ENCODE assay signal across 8 cellular contexts in the genomic region with DNA sequence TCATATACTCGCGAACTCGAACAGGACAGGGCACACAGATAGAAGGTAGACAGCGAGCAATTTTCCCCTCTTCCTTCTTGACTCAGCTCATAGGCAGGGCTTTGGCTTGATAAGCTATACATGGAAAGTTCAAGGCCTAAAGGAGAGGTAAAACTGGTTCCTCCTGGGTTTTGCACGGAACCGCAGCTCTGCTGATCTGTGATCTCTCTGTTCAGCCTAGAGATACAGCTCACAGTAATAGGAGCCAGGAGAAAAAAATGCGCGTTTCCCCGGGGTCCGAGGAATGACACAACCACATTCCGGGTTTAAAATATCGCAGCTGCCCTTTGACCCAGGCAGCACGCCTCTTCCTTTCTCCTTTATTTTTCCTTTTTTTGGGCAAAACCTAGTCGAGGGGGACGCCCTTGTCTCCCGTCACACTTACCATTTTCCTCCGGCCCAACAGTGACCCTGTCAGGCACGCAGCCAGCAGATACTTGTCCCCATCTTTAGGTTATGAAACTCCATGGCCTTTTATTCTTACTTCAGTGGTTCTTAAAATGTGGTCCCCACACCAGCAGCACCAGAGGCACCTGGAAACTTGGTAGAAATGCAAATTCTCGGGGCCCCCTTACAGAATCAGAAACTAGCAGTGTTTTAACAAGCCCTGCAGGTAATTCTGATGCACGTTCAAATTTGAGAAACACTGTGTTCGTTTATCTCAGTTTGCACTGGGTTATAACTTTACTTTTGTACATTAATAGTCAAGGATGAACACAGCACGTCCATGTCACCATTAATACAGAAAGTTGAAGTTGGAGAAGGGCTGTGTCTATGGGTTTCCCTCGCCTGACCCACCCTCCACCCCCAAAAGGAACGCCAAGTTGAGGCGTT. TPM values are rescaled to one million over a fixed set of nuclear protein-coding genes. Genes with fewer than 3 reads are reported as not detected.
A peak's percentile ranks its signal among the peaks of the same experiment; 100 is the strongest.
DNase-seq lines count a peak whose midpoint lies in the region; ATAC-seq and TF ChIP-seq lines count a peak whose summit lies in the region.

No MANE protein-coding gene starts in this region.

- 2% methylated on average over 24 of the region's 25 CpGs for WGBS in HUES64

- H3K36me3 Mint-ChIP-seq in activated CD8-positive, alpha-beta T cell treated with anti-CD3 and anti-CD28 coated beads for 36 hours (ENCODE audit: low read depth): peaks cover 20% of the 10 kb centered on the region
- no peaks in the 10 kb centered on the region for H3K36me3 Mint-ChIP-seq in glutamatergic neuron (ENCODE audit: unreplicated experiment)

- peaks cover 1% of the 10 kb centered on the region for H3K27me3 Mint-ChIP-seq in activated CD8-positive, alpha-beta T cell treated with anti-CD3 and anti-CD28 coated beads for 36 hours
- H3K27me3 Mint-ChIP-seq in glutamatergic neuron (ENCODE audit: unreplicated experiment): peaks cover 24% of the 10 kb centered on the region

- no peak for ATAC-seq in activated CD8-positive, alpha-beta T cell treated with anti-CD3 and anti-CD28 coated beads for 36 hours
- no peak for ATAC-seq in HG02642 (IDR thresholded peaks at IDR 0.05; ENCODE audit: poor library complexity, unreplicated experiment)

- TF ChIP-seq CTCF in activated CD8-positive, alpha-beta T cell treated with anti-CD3 and anti-CD28 coated beads for 36 hours (IDR thresholded peaks at IDR 0.05): no peak
- no peak for TF ChIP-seq CTCF in glutamatergic neuron (IDR thresholded peaks at IDR 0.05; ENCODE audit: partially characterized antibody, unreplicated experiment)

- H3K9me3 ChIP-seq in HUES64 (ENCODE audit: insufficient read depth, low read depth, low read length): no peaks in the 10 kb centered on the region

- 0 out of 2 replicates have a peak, but pooled peaks cover 3% of the 10 kb centered on the region for H3K36me3 ChIP-seq in HUES64 (ENCODE audit: insufficient read depth, low read length)

- peak overlapping the region; percentile 99 for H3K4me3 ChIP-seq in HUES64 (ENCODE audit: low read length)

- intact Hi-C loops in activated CD8-positive, alpha-beta T cell treated with anti-CD3 and anti-CD28 coated beads for 36 hours (cut with micrococcal nuclease): loop anchor here (2.0 kb wide), 1 partner anchor 14 kb away; no protein-coding TSS in a partner anchor

- peak overlapping the region; percentile 57; the same call in 1 of the 2 replicates for H3K27ac ChIP-seq in HUES64 (ENCODE audit: low read depth, low read length)

- CTCF ChIA-PET in activated CD8-positive, alpha-beta T cell treated with anti-CD3 and anti-CD28 coated beads for 36 hours (lab: Charles Lee): interaction anchor here (0.8 to 3.8 kb wide), 13 partner anchors 13 to 133 kb away, joined by 3 to 25 read pairs (median 4); a partner anchor contains a TSS

- H3K4me1 ChIP-seq in HUES64 (ENCODE audit: insufficient read depth, low read length): peaks cover 20% of the 10 kb centered on the region

- peaks cover 6% of the 10 kb centered on the region; the same call in 1 of the 2 replicates for H3K27me3 ChIP-seq in HUES64 (ENCODE audit: insufficient read depth, low read length)

- DNase-seq in DMS53 (lab: John Stamatoyannopoulos, UW) (peak; percentile 83), glutamatergic neuron (no peak), pons (ENCODE audit: low spot score) (peak; percentile 57), D341Med (ENCODE audit: low spot score) (no peak), NCI-H128 (lab: John Stamatoyannopoulos, UW; ENCODE audit: unreplicated experiment) (no peak)
- peak; percentile 66 for DNase-seq in activated CD8-positive, alpha-beta T cell treated with anti-CD3 and anti-CD28 coated beads for 36 hours

- H3K4me1 Mint-ChIP-seq in activated CD8-positive, alpha-beta T cell treated with anti-CD3 and anti-CD28 coated beads for 36 hours (ENCODE audit: low read depth): peaks cover 35% of the 10 kb centered on the region
- H3K4me1 Mint-ChIP-seq in glutamatergic neuron (ENCODE audit: low read depth, unreplicated experiment): peaks cover 18% of the 10 kb centered on the region

- H3K9ac ChIP-seq in HUES64 (ENCODE audit: low read depth, low read length): peak overlapping the region; percentile 59

- peak overlapping the region; percentile 98 for H3K27ac Mint-ChIP-seq in activated CD8-positive, alpha-beta T cell treated with anti-CD3 and anti-CD28 coated beads for 36 hours
- peak overlapping the region; percentile 85 for H3K27ac Mint-ChIP-seq in glutamatergic neuron (ENCODE audit: unreplicated experiment)

- POLR2A ChIA-PET in activated CD8-positive, alpha-beta T cell treated with anti-CD3 and anti-CD28 coated beads for 36 hours (lab: Charles Lee): interaction anchor here (0.7 to 9.9 kb wide), 14 partner anchors 11 to 285 kb away, joined by 3 to 106 read pairs (median 5); a partner anchor contains a TSS

- no peaks in the 10 kb centered on the region for H3K9me3 Mint-ChIP-seq in activated CD8-positive, alpha-beta T cell treated with anti-CD3 and anti-CD28 coated beads for 36 hours
- peaks cover 23% of the 10 kb centered on the region for H3K9me3 Mint-ChIP-seq in glutamatergic neuron (ENCODE audit: unreplicated experiment)

- H3K4me3 Mint-ChIP-seq in activated CD8-positive, alpha-beta T cell treated with anti-CD3 and anti-CD28 coated beads for 36 hours: peak overlapping the region; percentile 90
- peak overlapping the region; percentile 86 for H3K4me3 Mint-ChIP-seq in glutamatergic neuron (ENCODE audit: unreplicated experiment)

RNA-seq across cellular contexts. Expression of a gene that starts 1.5 kb away (rescaled TPM):
- 103 TPM for polyA plus RNA-seq in HUES64 (2013, experiment 1 of 2)
- polyA plus RNA-seq in HUES64 (2013, experiment 2 of 2): 99.7 TPM
- total RNA-seq in activated CD8-positive, alpha-beta T cell treated with anti-CD3 and anti-CD28 coated beads for 36 hours: 100 to 1,000 TPM; 135 to 139 TPM
- total RNA-seq in glutamatergic neuron (ENCODE audit: unreplicated experiment): 66.6 TPM

RNA-seq across cellular contexts. Expression of a gene that starts 14.8 kb away (rescaled TPM):
- polyA plus RNA-seq in HUES64 (2013, experiment 1 of 2): 1,978 TPM
- polyA plus RNA-seq in HUES64 (2013, experiment 2 of 2): 2,117 TPM
- 1,000 to 10,000 TPM; 1,908 to 1,957 TPM for total RNA-seq in activated CD8-positive, alpha-beta T cell treated with anti-CD3 and anti-CD28 coated beads for 36 hours
- total RNA-seq in glutamatergic neuron (ENCODE audit: unreplicated experiment): 850 TPM

RNA-seq across cellular contexts. Expression of a gene that starts 43.2 kb away (rescaled TPM):
- polyA plus RNA-seq in HUES64 (2013, experiment 1 of 2): 11.0 TPM
- polyA plus RNA-seq in HUES64 (2013, experiment 2 of 2): 9.5 TPM
- 10 to 100 TPM; 19.7 to 20.1 TPM for total RNA-seq in activated CD8-positive, alpha-beta T cell treated with anti-CD3 and anti-CD28 coated beads for 36 hours
- 13.0 TPM for total RNA-seq in glutamatergic neuron (ENCODE audit: unreplicated experiment)

Comparison
In these comparisons a context has a peak if more than half of its experiments do, and no peak if none do; other contexts are left out.
1. DNase-seq: peak in DMS53 (single experiment), activated CD8-positive, alpha-beta T cell treated with anti-CD3 and anti-CD28 coated beads for 36 hours (single experiment) and pons (single experiment); none in glutamatergic neuron (single experiment), D341Med (single experiment) and NCI-H128 (single experiment).